Comparison of ENCODE assay signal across 1 cellular context in the genomic region with DNA sequence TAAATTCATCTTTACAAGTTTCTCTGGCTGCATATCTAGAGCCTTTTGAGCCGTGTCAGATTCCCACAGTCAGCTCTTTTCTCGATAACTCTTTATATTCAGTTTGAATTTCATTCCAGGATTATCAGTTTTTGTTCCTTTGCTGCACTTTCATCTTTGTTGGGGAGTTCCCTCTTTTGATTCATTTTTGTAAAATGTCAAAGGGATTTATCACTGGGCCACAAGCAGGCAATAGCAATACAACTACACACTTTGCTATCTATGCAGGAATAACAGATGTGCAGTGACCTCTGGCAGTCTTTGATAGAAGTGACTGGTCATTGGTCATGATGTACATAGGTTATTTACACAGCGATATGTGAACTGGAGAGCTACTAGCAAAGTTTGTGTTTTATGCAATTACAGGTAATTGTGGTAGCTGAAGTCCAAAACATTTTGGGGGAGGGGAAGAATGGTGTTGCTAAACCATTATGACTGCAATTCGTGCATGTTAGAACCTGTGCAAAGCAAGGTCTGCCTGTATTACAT.
A peak's percentile ranks its signal among the peaks of the same experiment; 100 is the strongest.
TF ChIP-seq lines count a peak whose summit lies in the region.

No MANE protein-coding gene starts in this region.

TF ChIP-seq in HepG2, 621 proteins besides CTCF, POLR2A, EP300 and RAD21 (continued from another document and continues in another):
- TF ChIP-seq, protein P1, sequence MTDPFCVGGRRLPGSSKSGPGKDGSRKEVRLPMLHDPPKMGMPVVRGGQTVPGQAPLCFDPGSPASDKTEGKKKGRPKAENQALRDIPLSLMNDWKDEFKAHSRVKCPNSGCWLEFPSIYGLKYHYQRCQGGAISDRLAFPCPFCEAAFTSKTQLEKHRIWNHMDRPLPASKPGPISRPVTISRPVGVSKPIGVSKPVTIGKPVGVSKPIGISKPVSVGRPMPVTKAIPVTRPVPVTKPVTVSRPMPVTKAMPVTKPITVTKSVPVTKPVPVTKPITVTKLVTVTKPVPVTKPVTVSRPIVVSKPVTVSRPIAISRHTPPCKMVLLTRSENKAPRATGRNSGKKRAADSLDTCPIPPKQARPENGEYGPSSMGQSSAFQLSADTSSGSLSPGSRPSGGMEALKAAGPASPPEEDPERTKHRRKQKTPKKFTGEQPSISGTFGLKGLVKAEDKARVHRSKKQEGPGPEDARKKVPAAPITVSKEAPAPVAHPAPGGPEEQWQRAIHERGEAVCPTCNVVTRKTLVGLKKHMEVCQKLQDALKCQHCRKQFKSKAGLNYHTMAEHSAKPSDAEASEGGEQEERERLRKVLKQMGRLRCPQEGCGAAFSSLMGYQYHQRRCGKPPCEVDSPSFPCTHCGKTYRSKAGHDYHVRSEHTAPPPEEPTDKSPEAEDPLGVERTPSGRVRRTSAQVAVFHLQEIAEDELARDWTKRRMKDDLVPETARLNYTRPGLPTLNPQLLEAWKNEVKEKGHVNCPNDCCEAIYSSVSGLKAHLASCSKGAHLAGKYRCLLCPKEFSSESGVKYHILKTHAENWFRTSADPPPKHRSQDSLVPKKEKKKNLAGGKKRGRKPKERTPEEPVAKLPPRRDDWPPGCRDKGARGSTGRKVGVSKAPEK (CRISPR knock-in tag; IDR thresholded peaks at IDR 0.05; ENCODE audit: borderline replicate concordance), result 0 out of 2 replicates have a peak, but pooled peaks have one; percentile 76
- TF ChIP-seq NCOA5 (CRISPR knock-in tag; IDR thresholded peaks at IDR 0.05) (no peak), ZKSCAN1 (IDR thresholded peaks at IDR 0.05; ENCODE audit: low read length) (peak; percentile 43; the same call in 1 of the 2 replicates), REPIN1 (CRISPR knock-in tag; IDR thresholded peaks at IDR 0.05; ENCODE audit: borderline replicate concordance, low read depth) (0 out of 2 replicates have a peak, but pooled peaks have one; percentile 52), ERF (CRISPR knock-in tag; IDR thresholded peaks at IDR 0.05) (no peak), ZNF652 (CRISPR knock-in tag; IDR thresholded peaks at IDR 0.05; ENCODE audit: borderline replicate concordance, low read depth) (0 out of 2 replicates have a peak, but pooled peaks have one; percentile 29), FOXO1 (CRISPR knock-in tag; IDR thresholded peaks at IDR 0.05) (peak; percentile 76), TARDBP (CRISPR knock-in tag; IDR thresholded peaks at IDR 0.05) (peak; percentile 38; the same call in 1 of the 2 replicates), EZH2 (conservative IDR thresholded peaks at IDR 0.05; ENCODE audit: low read depth, low read length) (no peak), FOXA1 (IDR thresholded peaks at IDR 0.05) (0 out of 2 replicates have a peak, but pooled peaks have one; percentile 20), FOXA1 (CRISPR knock-in tag; IDR thresholded peaks at IDR 0.05) (peak; percentile 95), KMT2A (CRISPR knock-in tag; IDR thresholded peaks at IDR 0.05) (no peak), JARID2 (CRISPR knock-in tag; IDR thresholded peaks at IDR 0.05; ENCODE audit: insufficient replicate concordance) (no peak), DPF2 (CRISPR knock-in tag; IDR thresholded peaks at IDR 0.05; ENCODE audit: borderline replicate concordance, low read depth) (peak; percentile 63; the same call in 1 of the 2 replicates), REL (CRISPR knock-in tag; conservative IDR thresholded peaks at IDR 0.05) (no peak), SALL1 (CRISPR knock-in tag; IDR thresholded peaks at IDR 0.05) (peak; percentile 55; the same call in 1 of the 2 replicates), TEAD3 (CRISPR knock-in tag; optimal IDR thresholded peaks at IDR 0.05; ENCODE audit: borderline replicate concordance) (peak; percentile 40), ESRRA (CRISPR knock-in tag; IDR thresholded peaks at IDR 0.05; ENCODE audit: low read depth) (peak; percentile 74; the same call in 1 of the 2 replicates), ZNF749 (CRISPR knock-in tag; IDR thresholded peaks at IDR 0.05; ENCODE audit: borderline replicate concordance) (no peak), FOXJ3 (CRISPR knock-in tag; IDR thresholded peaks at IDR 0.05; ENCODE audit: borderline replicate concordance) (peak; percentile 79), POGZ (CRISPR knock-in tag; IDR thresholded peaks at IDR 0.05) (peak; percentile 48; the same call in 1 of the 2 replicates), ZNF138 (CRISPR knock-in tag; IDR thresholded peaks at IDR 0.05; ENCODE audit: low read depth) (no peak)
- TF ChIP-seq, protein P2, sequence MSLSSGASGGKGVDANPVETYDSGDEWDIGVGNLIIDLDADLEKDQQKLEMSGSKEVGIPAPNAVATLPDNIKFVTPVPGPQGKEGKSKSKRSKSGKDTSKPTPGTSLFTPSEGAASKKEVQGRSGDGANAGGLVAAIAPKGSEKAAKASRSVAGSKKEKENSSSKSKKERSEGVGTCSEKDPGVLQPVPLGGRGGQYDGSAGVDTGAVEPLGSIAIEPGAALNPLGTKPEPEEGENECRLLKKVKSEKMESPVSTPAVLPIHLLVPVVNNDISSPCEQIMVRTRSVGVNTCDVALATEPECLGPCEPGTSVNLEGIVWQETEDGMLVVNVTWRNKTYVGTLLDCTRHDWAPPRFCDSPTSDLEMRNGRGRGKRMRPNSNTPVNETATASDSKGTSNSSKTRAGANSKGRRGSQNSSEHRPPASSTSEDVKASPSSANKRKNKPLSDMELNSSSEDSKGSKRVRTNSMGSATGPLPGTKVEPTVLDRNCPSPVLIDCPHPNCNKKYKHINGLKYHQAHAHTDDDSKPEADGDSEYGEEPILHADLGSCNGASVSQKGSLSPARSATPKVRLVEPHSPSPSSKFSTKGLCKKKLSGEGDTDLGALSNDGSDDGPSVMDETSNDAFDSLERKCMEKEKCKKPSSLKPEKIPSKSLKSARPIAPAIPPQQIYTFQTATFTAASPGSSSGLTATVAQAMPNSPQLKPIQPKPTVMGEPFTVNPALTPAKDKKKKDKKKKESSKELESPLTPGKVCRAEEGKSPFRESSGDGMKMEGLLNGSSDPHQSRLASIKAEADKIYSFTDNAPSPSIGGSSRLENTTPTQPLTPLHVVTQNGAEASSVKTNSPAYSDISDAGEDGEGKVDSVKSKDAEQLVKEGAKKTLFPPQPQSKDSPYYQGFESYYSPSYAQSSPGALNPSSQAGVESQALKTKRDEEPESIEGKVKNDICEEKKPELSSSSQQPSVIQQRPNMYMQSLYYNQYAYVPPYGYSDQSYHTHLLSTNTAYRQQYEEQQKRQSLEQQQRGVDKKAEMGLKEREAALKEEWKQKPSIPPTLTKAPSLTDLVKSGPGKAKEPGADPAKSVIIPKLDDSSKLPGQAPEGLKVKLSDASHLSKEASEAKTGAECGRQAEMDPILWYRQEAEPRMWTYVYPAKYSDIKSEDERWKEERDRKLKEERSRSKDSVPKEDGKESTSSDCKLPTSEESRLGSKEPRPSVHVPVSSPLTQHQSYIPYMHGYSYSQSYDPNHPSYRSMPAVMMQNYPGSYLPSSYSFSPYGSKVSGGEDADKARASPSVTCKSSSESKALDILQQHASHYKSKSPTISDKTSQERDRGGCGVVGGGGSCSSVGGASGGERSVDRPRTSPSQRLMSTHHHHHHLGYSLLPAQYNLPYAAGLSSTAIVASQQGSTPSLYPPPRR (CRISPR knock-in tag; IDR thresholded peaks at IDR 0.05; ENCODE audit: borderline replicate concordance), result peak; percentile 89
- TF ChIP-seq, protein P3, sequence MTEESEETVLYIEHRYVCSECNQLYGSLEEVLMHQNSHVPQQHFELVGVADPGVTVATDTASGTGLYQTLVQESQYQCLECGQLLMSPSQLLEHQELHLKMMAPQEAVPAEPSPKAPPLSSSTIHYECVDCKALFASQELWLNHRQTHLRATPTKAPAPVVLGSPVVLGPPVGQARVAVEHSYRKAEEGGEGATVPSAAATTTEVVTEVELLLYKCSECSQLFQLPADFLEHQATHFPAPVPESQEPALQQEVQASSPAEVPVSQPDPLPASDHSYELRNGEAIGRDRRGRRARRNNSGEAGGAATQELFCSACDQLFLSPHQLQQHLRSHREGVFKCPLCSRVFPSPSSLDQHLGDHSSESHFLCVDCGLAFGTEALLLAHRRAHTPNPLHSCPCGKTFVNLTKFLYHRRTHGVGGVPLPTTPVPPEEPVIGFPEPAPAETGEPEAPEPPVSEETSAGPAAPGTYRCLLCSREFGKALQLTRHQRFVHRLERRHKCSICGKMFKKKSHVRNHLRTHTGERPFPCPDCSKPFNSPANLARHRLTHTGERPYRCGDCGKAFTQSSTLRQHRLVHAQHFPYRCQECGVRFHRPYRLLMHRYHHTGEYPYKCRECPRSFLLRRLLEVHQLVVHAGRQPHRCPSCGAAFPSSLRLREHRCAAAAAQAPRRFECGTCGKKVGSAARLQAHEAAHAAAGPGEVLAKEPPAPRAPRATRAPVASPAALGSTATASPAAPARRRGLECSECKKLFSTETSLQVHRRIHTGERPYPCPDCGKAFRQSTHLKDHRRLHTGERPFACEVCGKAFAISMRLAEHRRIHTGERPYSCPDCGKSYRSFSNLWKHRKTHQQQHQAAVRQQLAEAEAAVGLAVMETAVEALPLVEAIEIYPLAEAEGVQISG (CRISPR knock-in tag; IDR thresholded peaks at IDR 0.05), result no peak
- TF ChIP-seq, protein P4, sequence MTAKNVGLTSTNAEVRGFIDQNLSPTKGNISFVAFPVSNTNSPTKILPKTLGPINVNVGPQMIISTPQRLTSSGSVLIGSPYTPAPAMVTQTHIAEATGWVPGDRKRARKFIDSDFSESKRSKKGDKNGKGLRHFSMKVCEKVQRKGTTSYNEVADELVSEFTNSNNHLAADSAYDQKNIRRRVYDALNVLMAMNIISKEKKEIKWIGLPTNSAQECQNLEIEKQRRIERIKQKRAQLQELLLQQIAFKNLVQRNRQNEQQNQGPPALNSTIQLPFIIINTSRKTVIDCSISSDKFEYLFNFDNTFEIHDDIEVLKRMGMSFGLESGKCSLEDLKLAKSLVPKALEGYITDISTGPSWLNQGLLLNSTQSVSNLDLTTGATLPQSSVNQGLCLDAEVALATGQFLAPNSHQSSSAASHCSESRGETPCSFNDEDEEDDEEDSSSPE (CRISPR knock-in tag; IDR thresholded peaks at IDR 0.05), result 0 out of 2 replicates have a peak, but pooled peaks have one; percentile 25
- TF ChIP-seq, protein P5, sequence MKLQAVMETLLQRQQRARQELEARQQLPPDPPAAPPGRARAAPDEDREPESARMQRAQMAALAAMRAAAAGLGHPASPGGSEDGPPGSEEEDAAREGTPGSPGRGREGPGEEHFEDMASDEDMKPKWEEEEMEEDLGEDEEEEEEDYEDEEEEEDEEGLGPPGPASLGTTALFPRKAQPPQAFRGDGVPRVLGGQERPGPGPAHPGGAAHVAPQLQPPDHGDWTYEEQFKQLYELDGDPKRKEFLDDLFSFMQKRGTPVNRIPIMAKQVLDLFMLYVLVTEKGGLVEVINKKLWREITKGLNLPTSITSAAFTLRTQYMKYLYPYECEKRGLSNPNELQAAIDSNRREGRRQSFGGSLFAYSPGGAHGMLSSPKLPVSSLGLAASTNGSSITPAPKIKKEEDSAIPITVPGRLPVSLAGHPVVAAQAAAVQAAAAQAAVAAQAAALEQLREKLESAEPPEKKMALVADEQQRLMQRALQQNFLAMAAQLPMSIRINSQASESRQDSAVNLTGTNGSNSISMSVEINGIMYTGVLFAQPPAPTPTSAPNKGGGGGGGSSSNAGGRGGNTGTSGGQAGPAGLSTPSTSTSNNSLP (IDR thresholded peaks at IDR 0.05; ENCODE audit: low read depth, low read length), result peak; percentile 81; the same call in 1 of the 2 replicates
- TF ChIP-seq, protein P6, sequence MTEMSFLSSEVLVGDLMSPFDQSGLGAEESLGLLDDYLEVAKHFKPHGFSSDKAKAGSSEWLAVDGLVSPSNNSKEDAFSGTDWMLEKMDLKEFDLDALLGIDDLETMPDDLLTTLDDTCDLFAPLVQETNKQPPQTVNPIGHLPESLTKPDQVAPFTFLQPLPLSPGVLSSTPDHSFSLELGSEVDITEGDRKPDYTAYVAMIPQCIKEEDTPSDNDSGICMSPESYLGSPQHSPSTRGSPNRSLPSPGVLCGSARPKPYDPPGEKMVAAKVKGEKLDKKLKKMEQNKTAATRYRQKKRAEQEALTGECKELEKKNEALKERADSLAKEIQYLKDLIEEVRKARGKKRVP (CRISPR knock-in tag; IDR thresholded peaks at IDR 0.05), result peak in 1 of 2 experiments; percentile 64; a peak in 2 of 4 replicates
- TF ChIP-seq, protein P7, sequence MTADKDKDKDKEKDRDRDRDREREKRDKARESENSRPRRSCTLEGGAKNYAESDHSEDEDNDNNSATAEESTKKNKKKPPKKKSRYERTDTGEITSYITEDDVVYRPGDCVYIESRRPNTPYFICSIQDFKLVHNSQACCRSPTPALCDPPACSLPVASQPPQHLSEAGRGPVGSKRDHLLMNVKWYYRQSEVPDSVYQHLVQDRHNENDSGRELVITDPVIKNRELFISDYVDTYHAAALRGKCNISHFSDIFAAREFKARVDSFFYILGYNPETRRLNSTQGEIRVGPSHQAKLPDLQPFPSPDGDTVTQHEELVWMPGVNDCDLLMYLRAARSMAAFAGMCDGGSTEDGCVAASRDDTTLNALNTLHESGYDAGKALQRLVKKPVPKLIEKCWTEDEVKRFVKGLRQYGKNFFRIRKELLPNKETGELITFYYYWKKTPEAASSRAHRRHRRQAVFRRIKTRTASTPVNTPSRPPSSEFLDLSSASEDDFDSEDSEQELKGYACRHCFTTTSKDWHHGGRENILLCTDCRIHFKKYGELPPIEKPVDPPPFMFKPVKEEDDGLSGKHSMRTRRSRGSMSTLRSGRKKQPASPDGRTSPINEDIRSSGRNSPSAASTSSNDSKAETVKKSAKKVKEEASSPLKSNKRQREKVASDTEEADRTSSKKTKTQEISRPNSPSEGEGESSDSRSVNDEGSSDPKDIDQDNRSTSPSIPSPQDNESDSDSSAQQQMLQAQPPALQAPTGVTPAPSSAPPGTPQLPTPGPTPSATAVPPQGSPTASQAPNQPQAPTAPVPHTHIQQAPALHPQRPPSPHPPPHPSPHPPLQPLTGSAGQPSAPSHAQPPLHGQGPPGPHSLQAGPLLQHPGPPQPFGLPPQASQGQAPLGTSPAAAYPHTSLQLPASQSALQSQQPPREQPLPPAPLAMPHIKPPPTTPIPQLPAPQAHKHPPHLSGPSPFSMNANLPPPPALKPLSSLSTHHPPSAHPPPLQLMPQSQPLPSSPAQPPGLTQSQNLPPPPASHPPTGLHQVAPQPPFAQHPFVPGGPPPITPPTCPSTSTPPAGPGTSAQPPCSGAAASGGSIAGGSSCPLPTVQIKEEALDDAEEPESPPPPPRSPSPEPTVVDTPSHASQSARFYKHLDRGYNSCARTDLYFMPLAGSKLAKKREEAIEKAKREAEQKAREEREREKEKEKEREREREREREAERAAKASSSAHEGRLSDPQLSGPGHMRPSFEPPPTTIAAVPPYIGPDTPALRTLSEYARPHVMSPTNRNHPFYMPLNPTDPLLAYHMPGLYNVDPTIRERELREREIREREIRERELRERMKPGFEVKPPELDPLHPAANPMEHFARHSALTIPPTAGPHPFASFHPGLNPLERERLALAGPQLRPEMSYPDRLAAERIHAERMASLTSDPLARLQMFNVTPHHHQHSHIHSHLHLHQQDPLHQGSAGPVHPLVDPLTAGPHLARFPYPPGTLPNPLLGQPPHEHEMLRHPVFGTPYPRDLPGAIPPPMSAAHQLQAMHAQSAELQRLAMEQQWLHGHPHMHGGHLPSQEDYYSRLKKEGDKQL (CRISPR knock-in tag; IDR thresholded peaks at IDR 0.05; ENCODE audit: low read depth), result peak; percentile 83
- TF ChIP-seq, protein P8, sequence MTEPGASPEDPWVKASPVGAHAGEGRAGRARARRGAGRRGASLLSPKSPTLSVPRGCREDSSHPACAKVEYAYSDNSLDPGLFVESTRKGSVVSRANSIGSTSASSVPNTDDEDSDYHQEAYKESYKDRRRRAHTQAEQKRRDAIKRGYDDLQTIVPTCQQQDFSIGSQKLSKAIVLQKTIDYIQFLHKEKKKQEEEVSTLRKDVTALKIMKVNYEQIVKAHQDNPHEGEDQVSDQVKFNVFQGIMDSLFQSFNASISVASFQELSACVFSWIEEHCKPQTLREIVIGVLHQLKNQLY (CRISPR knock-in tag; IDR thresholded peaks at IDR 0.05), result 0 out of 2 replicates have a peak, but pooled peaks have one; percentile 29
